2 cellular contexts compared by ENCODE assay signal in genomic region chr20:37879843-37880242, GRCh38.
TF ChIP-seq lines count a peak whose summit lies in the region.

No MANE protein-coding gene starts in this region.

TF ChIP-seq in HepG2, 621 proteins besides CTCF, POLR2A, EP300 and RAD21:
- TF ChIP-seq ZNF550 (CRISPR knock-in tag; IDR thresholded peaks at IDR 0.05; ENCODE audit: borderline replicate concordance) (no peak), ZNF605 (CRISPR knock-in tag; IDR thresholded peaks at IDR 0.05) (0 out of 2 replicates have a peak, but pooled peaks have one; percentile 6), DNMT1 (CRISPR knock-in tag; IDR thresholded peaks at IDR 0.05) (no peak), ZNF879 (CRISPR knock-in tag; IDR thresholded peaks at IDR 0.05) (no peak), ELF3 (CRISPR knock-in tag; IDR thresholded peaks at IDR 0.05) (no peak), TP53 (CRISPR knock-in tag; conservative IDR thresholded peaks at IDR 0.05) (no peak), RFX1 (IDR thresholded peaks at IDR 0.05) (no peak), CBX5 (CRISPR knock-in tag; IDR thresholded peaks at IDR 0.05; ENCODE audit: borderline replicate concordance) (no peak), CHD4 (IDR thresholded peaks at IDR 0.05; ENCODE audit: borderline replicate concordance, low read length) (peak; percentile 93; the same call in 1 of the 2 replicates), HNF4G (IDR thresholded peaks at IDR 0.05; ENCODE audit: borderline replicate concordance, low read depth, low read length) (0 out of 2 replicates have a peak, but pooled peaks have one; percentile 9), HNF4G (CRISPR knock-in tag; IDR thresholded peaks at IDR 0.05; ENCODE audit: borderline replicate concordance, low read depth) (no peak), ZNF629 (CRISPR knock-in tag; conservative IDR thresholded peaks at IDR 0.05) (peak; percentile 94), KDM1A (CRISPR knock-in tag; IDR thresholded peaks at IDR 0.05) (0 out of 2 replicates have a peak, but pooled peaks have one; percentile 40), ZNF253 (CRISPR knock-in tag; IDR thresholded peaks at IDR 0.05; ENCODE audit: borderline replicate concordance) (no peak), TOE1 (CRISPR knock-in tag; IDR thresholded peaks at IDR 0.05) (no peak), KDM2A (CRISPR knock-in tag; IDR thresholded peaks at IDR 0.05; ENCODE audit: borderline replicate concordance, low read depth) (no peak), MEIS2 (CRISPR knock-in tag; IDR thresholded peaks at IDR 0.05) (no peak), ZFP37 (CRISPR knock-in tag; IDR thresholded peaks at IDR 0.05; ENCODE audit: borderline replicate concordance) (no peak)
TF ChIP-seq in HepG2: peak in this region for 5.

TF ChIP-seq in K562, 482 proteins besides CTCF, POLR2A, EP300 and RAD21:
- TF ChIP-seq HDAC8 (tag; IDR thresholded peaks at IDR 0.05) (no peak), KDM1A (IDR thresholded peaks at IDR 0.05) (peak; percentile 12 to 30; a peak in 1 of 4 replicates), USF1 (CRISPR knock-in tag; IDR thresholded peaks at IDR 0.05) (no peak), BCOR (IDR thresholded peaks at IDR 0.05) (peak; percentile 53), ADNP (tag; IDR thresholded peaks at IDR 0.05) (peak; percentile 59; the same call in 1 of the 2 replicates), RBM25 (IDR thresholded peaks at IDR 0.05; ENCODE audit: low read depth, low read length, severe bottlenecking) (peak; percentile 85)
